Comparison of ENCODE assay signal across 1 cellular context in genomic region chr11:63963895-63964294, GRCh38. TPM values are rescaled to one million over a fixed set of nuclear protein-coding genes. Genes with fewer than 3 reads are reported as not detected.
"Had no signal": no experiment of that assay in that cellular context is flagged by ENCODE, and none has a peak within 500 bp of the region (broad histone marks: within the 10 kb centered on the region; RNA-seq: fewer than 3 reads in every experiment).

No MANE protein-coding gene starts in this region.

RNA-seq across cellular contexts. Expression of gene RCOR2, which starts 46.9 kb away (rescaled TPM):
- total RNA-seq: vagina had no signal
